In genomic region chr1:106787511-106787910, GRCh38 we compare ENCODE assay signal across 16 cellular contexts.
DNase-seq lines count a peak whose midpoint lies in the region; FAIRE-seq and TF ChIP-seq lines count a peak whose summit lies in the region.
"Had no signal": no experiment of that assay in that cellular context is flagged by ENCODE, and none has a peak within 500 bp of the region (broad histone marks: within the 10 kb centered on the region; RNA-seq: fewer than 3 reads in every experiment).

No MANE protein-coding gene starts in this region.

- DNase-seq in D721Med (ENCODE audit: insufficient read length, low spot score) (no peak), NCI-H69 (lab: John Stamatoyannopoulos, UW) (peak; percentile 9), cerebellar cortex (ENCODE audit: low spot score) (peak; percentile 85), DMS53 (lab: John Stamatoyannopoulos, UW) (no peak), nucleus accumbens (lab: John Stamatoyannopoulos, UW) (no peak)
- no peak for DNase-seq in stimulated activated CD4-positive, alpha-beta T cell treated with anti-CD3 and anti-CD28 coated beads, Interleukin-4, amount 100 ng/mL, for 4 hours
- DNase-seq: ACHN; BE2C; C1 segment of cervical spinal cord; CD4-positive, CD25-positive, alpha-beta regulatory T cell; CD8-positive, alpha-beta memory T cell; COR-L47; DMS79; GF-D8; H9 had no signal

- peak; percentile 35 for FAIRE-seq in D721Med (lab: Jason Lieb, UNC)
- FAIRE-seq: H1 had no signal

- no peak for TF ChIP-seq CTCF in D721Med (IDR thresholded peaks at IDR 0.05; ENCODE audit: insufficient read depth, missing control alignments)

Comparison
In these comparisons a context has a peak if more than half of its experiments do, and no peak if none do; other contexts are left out.
1. DNase-seq: peak in NCI-H69 (single experiment) and cerebellar cortex (single experiment); none in D721Med (single experiment), stimulated activated CD4-positive, alpha-beta T cell treated with anti-CD3 and anti-CD28 coated beads, Interleukin-4, amount 100 ng/mL, for 4 hours (0 of 2), DMS53 (single experiment) and nucleus accumbens (0 of 56).